In genomic region chr6:124541601-124542000, GRCh38 we compare ENCODE assay signal across 6 cellular contexts.
"Had no signal": no experiment of that assay in that cellular context is flagged by ENCODE, and none has a peak within 500 bp of the region (broad histone marks: within the 10 kb centered on the region; RNA-seq: fewer than 3 reads in every experiment).

No MANE protein-coding gene starts in this region.

- H3K4me3 ChIP-seq: GM23338 had no signal

- FAIRE-seq: H1, H54, HTR-8/SVneo had no signal

- ATAC-seq: GM23338 had no signal

- DNase-seq: H9, HCEC 1CT had no signal
